8 cellular contexts compared by ENCODE assay signal in the genomic region with DNA sequence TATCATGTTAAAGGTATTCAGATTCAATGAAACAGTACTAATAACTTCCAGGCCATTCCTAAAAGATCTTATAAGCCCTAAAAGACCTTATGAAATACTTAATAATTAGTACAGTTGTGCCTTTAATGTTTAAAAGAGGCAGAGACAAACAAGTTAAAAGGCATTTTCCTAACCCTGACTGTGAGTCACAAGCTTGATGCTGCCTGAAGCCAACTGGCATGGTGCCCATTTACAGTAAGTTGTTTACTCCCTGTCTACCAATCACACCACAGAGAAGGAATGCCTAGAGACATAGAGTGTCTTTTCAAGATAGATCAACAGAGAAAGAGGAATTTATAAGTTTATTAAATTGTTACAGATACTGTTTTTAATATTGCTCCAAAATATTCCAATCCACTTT. TPM values are rescaled to one million over a fixed set of nuclear protein-coding genes. Genes with fewer than 3 reads are reported as not detected.
A peak's percentile ranks its signal among the peaks of the same experiment; 100 is the strongest.
DNase-seq lines count a peak whose midpoint lies in the region; ATAC-seq and TF ChIP-seq lines count a peak whose summit lies in the region.

No MANE protein-coding gene starts in this region.

- peak; percentile 64 for DNase-seq in COLO668 (lab: John Stamatoyannopoulos, UW; ENCODE audit: unreplicated experiment)
- DNase-seq in SW 1271 (lab: John Stamatoyannopoulos, UW) = peak; percentile 57 to 93
- DNase-seq in central memory CD8-positive, alpha-beta T cell (ENCODE audit: low spot score in 2 of 2) = peak; percentile 24 to 61
- peak; percentile 44 for DNase-seq in lung (ENCODE audit: low spot score)
- peak; percentile 67 for DNase-seq in stomach
- no peak for DNase-seq in GF-D8 (lab: John Stamatoyannopoulos, UW)

- H3K4me3 Mint-ChIP-seq in central memory CD8-positive, alpha-beta T cell = no peak overlapping the region

- H3K9me3 ChIP-seq in lung (ENCODE audit: control insufficient read depth in 2 of 2, insufficient read depth in 1 of 2, low read length in 1 of 2) (no peaks in the 10 kb centered on the region), stomach (no peaks in the 10 kb centered on the region)

- peak; percentile 90 for ATAC-seq in central memory CD8-positive, alpha-beta T cell (replicated peaks; ENCODE audit: extremely low read depth, poor library complexity, severe bottlenecking)
- ATAC-seq in lung (ENCODE audit: insufficient read depth, low FRiP score) (no peak), HG03432 (IDR thresholded peaks at IDR 0.05; ENCODE audit: unreplicated experiment) (no peak)

- TF ChIP-seq EP300 in Ishikawa (IDR thresholded peaks at IDR 0.05; ENCODE audit: borderline replicate concordance) = no peak
- no peak for TF ChIP-seq EP300 in stomach (IDR thresholded peaks at IDR 0.05)

- no peak overlapping the region for H3K27ac ChIP-seq in lung (ENCODE audit: low read depth in 1 of 2, low read length in 1 of 2)
- H3K27ac ChIP-seq in stomach = peak overlapping the region in 1 of 5 donors; percentile 44

- peak overlapping the region; percentile 73 for H3K27ac Mint-ChIP-seq in central memory CD8-positive, alpha-beta T cell (ENCODE audit: low read depth)

- H3K36me3 ChIP-seq in lung (ENCODE audit: control insufficient read depth in 2 of 2, insufficient read depth in 2 of 2, low read length in 2 of 2) = no peaks in the 10 kb centered on the region
- no peaks in the 10 kb centered on the region for H3K36me3 ChIP-seq in stomach

- H3K4me3 ChIP-seq in lung = no peak overlapping the region
- H3K4me3 ChIP-seq in stomach = no peak overlapping the region

- intact Hi-C loops in stomach (cut with DNase I; ENCODE audit: low total_unique reads) = no loop called here

- TF ChIP-seq CTCF in lung (IDR thresholded peaks at IDR 0.05; ENCODE audit: control extremely low read depth, extremely low read depth) (no peak), stomach (IDR thresholded peaks at IDR 0.05) (no peak)

- no peaks in the 10 kb centered on the region for H3K9me3 Mint-ChIP-seq in central memory CD8-positive, alpha-beta T cell

- TF ChIP-seq RAD21 in Ishikawa (IDR thresholded peaks at IDR 0.05; ENCODE audit: low read depth) = no peak

- H3K27me3 ChIP-seq in lung (ENCODE audit: control insufficient read depth, insufficient read depth) (no peaks in the 10 kb centered on the region), stomach (no peaks in the 10 kb centered on the region)

- no peak for TF ChIP-seq POLR2A in stomach (IDR thresholded peaks at IDR 0.05)

- H3K27me3 Mint-ChIP-seq in central memory CD8-positive, alpha-beta T cell = no peaks in the 10 kb centered on the region

- peaks cover 6% of the 10 kb centered on the region for H3K36me3 Mint-ChIP-seq in central memory CD8-positive, alpha-beta T cell (ENCODE audit: insufficient read depth)

- H3K4me1 ChIP-seq in lung (ENCODE audit: control insufficient read depth in 2 of 2, insufficient read depth in 2 of 2, low read length in 2 of 2) = peaks cover 5 to 28% of the 10 kb centered on the region in 2 donors
- peaks cover 24 to 99% (median 59%) of the 10 kb centered on the region in 4 donors for H3K4me1 ChIP-seq in stomach

- peaks cover 56% of the 10 kb centered on the region for H3K4me1 Mint-ChIP-seq in central memory CD8-positive, alpha-beta T cell

TF ChIP-seq in Ishikawa, 13 proteins besides CTCF, POLR2A, EP300 and RAD21:
- TF ChIP-seq CREB1 (IDR thresholded peaks at IDR 0.05; ENCODE audit: low read depth) (no peak), TEAD4 (IDR thresholded peaks at IDR 0.05) (no peak), FOXM1 (IDR thresholded peaks at IDR 0.05; ENCODE audit: borderline replicate concordance, low read depth) (peak; percentile 55; the same call in 1 of the 2 replicates), NFIC (IDR thresholded peaks at IDR 0.05) (peak; percentile 90), YY1 (IDR thresholded peaks at IDR 0.05; ENCODE audit: low read depth) (no peak)
- TF ChIP-seq, protein P1, sequence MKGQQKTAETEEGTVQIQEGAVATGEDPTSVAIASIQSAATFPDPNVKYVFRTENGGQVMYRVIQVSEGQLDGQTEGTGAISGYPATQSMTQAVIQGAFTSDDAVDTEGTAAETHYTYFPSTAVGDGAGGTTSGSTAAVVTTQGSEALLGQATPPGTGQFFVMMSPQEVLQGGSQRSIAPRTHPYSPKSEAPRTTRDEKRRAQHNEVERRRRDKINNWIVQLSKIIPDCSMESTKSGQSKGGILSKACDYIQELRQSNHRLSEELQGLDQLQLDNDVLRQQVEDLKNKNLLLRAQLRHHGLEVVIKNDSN (IDR thresholded peaks at IDR 0.05) = no peak

RNA-seq across cellular contexts. Expression of a gene that starts 47.8 kb away (rescaled TPM):
- total RNA-seq in lung (100 to 1,000 TPM in 1 of 2 donors, 10 to 100 TPM in 1; 70.0 to 103 TPM), stomach (10 to 100 TPM in 4 of 5 donors, 1 to 10 TPM in 1; 6.4 to 82.8 (median 52.6) TPM)
- polyA plus RNA-seq in lung (10 to 100 TPM; 21.6 to 26.5 TPM), stomach (10 to 100 TPM; 11.5 to 18.6 (median 12.9) TPM)
